ENCODE assay signal across 18 cellular contexts in genomic region chr9:77166193-77166592, GRCh38.
"Had no signal": no experiment of that assay in that cellular context is flagged by ENCODE, and none has a peak within 500 bp of the region (broad histone marks: within the 10 kb centered on the region; RNA-seq: fewer than 3 reads in every experiment).

No MANE protein-coding gene starts in this region.

- H3K27me3 Mint-ChIP-seq: stimulated activated memory B cell treated with anti-CD40 and anti-IgM and Interleukin-4, amounts not matched to agents 10 μg/mL and 1 μg/mL and 100 μg/mL, for 72 hours had no signal

- H3K4me1 Mint-ChIP-seq: activated naive CD4-positive, alpha-beta T cell treated with anti-CD3 and anti-CD28 coated beads, Interleukin-2, amount 10 ng/mL, durations not matched to agents 7 days and 5 days; natural killer cell; stimulated activated memory B cell treated with anti-CD40 and anti-IgM and Interleukin-4, amounts not matched to agents 10 μg/mL and 1 μg/mL and 100 μg/mL, for 72 hours had no signal

- H3K4me3 ChIP-seq: ascending aorta, coronary artery, sigmoid colon, testis had no signal

- H3K4me3 Mint-ChIP-seq: activated naive CD4-positive, alpha-beta T cell treated with anti-CD3 and anti-CD28 coated beads, Interleukin-2, amount 10 ng/mL, durations not matched to agents 7 days and 5 days; activated naive CD8-positive, alpha-beta T cell treated with anti-CD3 and anti-CD28 coated beads, Interleukin-2, amount 50 U/mL, for 24 hours; natural killer cell; stimulated activated memory B cell treated with anti-CD40 and anti-IgM and Interleukin-4, amounts not matched to agents 10 μg/mL and 1 μg/mL and 100 μg/mL, for 72 hours; type B pancreatic cell had no signal

- H3K9me3 ChIP-seq: ascending aorta, neutrophil, sigmoid colon, testis had no signal

- H3K27me3 ChIP-seq: ascending aorta, neutrophil, sigmoid colon, testis had no signal

- H3K9me3 Mint-ChIP-seq: activated naive CD4-positive, alpha-beta T cell treated with anti-CD3 and anti-CD28 coated beads, Interleukin-2, amount 10 ng/mL, durations not matched to agents 7 days and 5 days; activated naive CD8-positive, alpha-beta T cell treated with anti-CD3 and anti-CD28 coated beads, Interleukin-2, amount 50 U/mL, for 24 hours; natural killer cell; stimulated activated memory B cell treated with anti-CD40 and anti-IgM and Interleukin-4, amounts not matched to agents 10 μg/mL and 1 μg/mL and 100 μg/mL, for 72 hours; type B pancreatic cell had no signal

- H3K27ac Mint-ChIP-seq: activated naive CD4-positive, alpha-beta T cell treated with anti-CD3 and anti-CD28 coated beads, Interleukin-2, amount 10 ng/mL, durations not matched to agents 7 days and 5 days; activated naive CD8-positive, alpha-beta T cell treated with anti-CD3 and anti-CD28 coated beads, Interleukin-2, amount 50 U/mL, for 24 hours; natural killer cell; stimulated activated memory B cell treated with anti-CD40 and anti-IgM and Interleukin-4, amounts not matched to agents 10 μg/mL and 1 μg/mL and 100 μg/mL, for 72 hours; type B pancreatic cell had no signal

- H3K27ac ChIP-seq: ascending aorta, coronary artery, neutrophil, sigmoid colon, testis, VCaP had no signal

- ATAC-seq: activated naive CD8-positive, alpha-beta T cell treated with anti-CD3 and anti-CD28 coated beads, Interleukin-2, amount 50 U/mL, for 24 hours; natural killer cell; stimulated activated memory B cell treated with anti-CD40 and anti-IgM and Interleukin-4, amounts not matched to agents 10 μg/mL and 1 μg/mL and 100 μg/mL, for 72 hours had no signal

- H3K36me3 ChIP-seq: ascending aorta, neutrophil, sigmoid colon had no signal

- H3K36me3 Mint-ChIP-seq: activated naive CD4-positive, alpha-beta T cell treated with anti-CD3 and anti-CD28 coated beads, Interleukin-2, amount 10 ng/mL, durations not matched to agents 7 days and 5 days; natural killer cell; stimulated activated memory B cell treated with anti-CD40 and anti-IgM and Interleukin-4, amounts not matched to agents 10 μg/mL and 1 μg/mL and 100 μg/mL, for 72 hours; type B pancreatic cell had no signal

- DNase-seq: activated CD4-positive, alpha-beta T cell treated with anti-CD3 and anti-CD28 coated beads for 1 hour; activated CD8-positive, alpha-beta memory T cell treated with anti-CD3 and anti-CD28 coated beads for 24 hours; activated CD8-positive, alpha-beta memory T cell treated with anti-CD3 and anti-CD28 coated beads, Interleukin-2, amount 50 U/mL, for 48 hours; activated effector memory CD4-positive, alpha-beta T cell treated with Interleukin-2 at 50 U/mL for 16 hours; activated naive CD4-positive, alpha-beta T cell treated with anti-CD3 and anti-CD28 coated beads, Interleukin-2, amount 10 ng/mL, durations not matched to agents 7 days and 5 days; activated naive CD8-positive, alpha-beta T cell treated with anti-CD3 and anti-CD28 coated beads, Interleukin-2, amount 50 U/mL, for 24 hours; activated T-cell treated with anti-CD3 and anti-CD28 coated beads, Interleukin-2, amount 50 U/mL, for 48 hours; natural killer cell; sigmoid colon; stimulated activated CD4-positive, alpha-beta T cell treated with anti-CD3 and anti-CD28 coated beads, Interleukin-4, amount 100 ng/mL, for 4 hours; T-helper 2 cell; testis had no signal

- H3K4me1 ChIP-seq: ascending aorta, sigmoid colon, testis had no signal
